ENCODE assay signal across 14 cellular contexts in genomic region chr16:49598386-49599170, GRCh38.
DNase-seq lines count a peak whose midpoint lies in the region; ATAC-seq, FAIRE-seq and TF ChIP-seq lines count a peak whose summit lies in the region.
"Had no signal": no experiment of that assay in that cellular context is flagged by ENCODE, and none has a peak within 500 bp of the region (broad histone marks: within the 10 kb centered on the region; RNA-seq: fewer than 3 reads in every experiment).

No MANE protein-coding gene starts in this region.

- intact Hi-C loops in activated T-helper 2 cell treated with anti-CD3 and anti-CD28 coated beads, Interferon-gamma antibody, Interleukin-2, Interleukin-4, amounts not matched to agents 10 μg/mL and 5 μg/mL and 100 μg/mL, durations not matched to agents 14 hours and 24 hours and 36 hours (cut with micrococcal nuclease), result no loop called here

- DNase-seq in GM18507 (ENCODE audit: extremely low spot score, insufficient read length, low read depth), result no peak
- DNase-seq in mesenteric fat pad (ENCODE audit: low spot score), result peak; percentile 82
- no peak for DNase-seq in H54 (ENCODE audit: insufficient read length, low spot score)
- no peak for DNase-seq in activated T-helper 2 cell treated with anti-CD3 and anti-CD28 coated beads, Interferon-gamma antibody, Interleukin-2, Interleukin-4, amounts not matched to agents 10 μg/mL and 5 μg/mL and 100 μg/mL, durations not matched to agents 14 hours and 24 hours and 36 hours (ENCODE audit: low spot score)
- no peak for DNase-seq in HUDEP-2 (lab: John Stamatoyannopoulos, UW; ENCODE audit: unreplicated experiment in 76 of 76)
- no peak for DNase-seq in natural killer cell treated with Interleukin-12 subunit alpha and Interleukin-12 subunit beta and Interleukin-15 and Interleukin-18, amount 100 ng/mL, for 72 hours (ENCODE audit: low spot score)
- DNase-seq: activated CD4-positive, alpha-beta T cell treated with anti-CD3 and anti-CD28 coated beads for 36 hours; activated effector memory CD4-positive, alpha-beta T cell treated with anti-CD3 and anti-CD28 coated beads, Interleukin-2, amount 50 U/mL, for 16 hours; CD4-positive, CD25-positive, alpha-beta regulatory T cell; erythroblast; HCEC 1CT; NCI-H1694 had no signal

- no peak for TF ChIP-seq POLR2A in H54 (IDR thresholded peaks at IDR 0.05; ENCODE audit: low read depth, low read length)

- ATAC-seq in GM21381 (IDR thresholded peaks at IDR 0.05; ENCODE audit: unreplicated experiment) (peak; percentile 72), HG03060 (IDR thresholded peaks at IDR 0.05; ENCODE audit: low read depth, unreplicated experiment) (peak; percentile 52)
- no peak for ATAC-seq in natural killer cell treated with Interleukin-12 subunit alpha and Interleukin-12 subunit beta and Interleukin-15 and Interleukin-18, amount 100 ng/mL, for 72 hours
- ATAC-seq: activated CD4-positive, alpha-beta T cell treated with anti-CD3 and anti-CD28 coated beads for 36 hours had no signal

- peaks cover 2% of the 10 kb centered on the region for H3K4me1 Mint-ChIP-seq in activated T-helper 2 cell treated with anti-CD3 and anti-CD28 coated beads, Interferon-gamma antibody, Interleukin-2, Interleukin-4, amounts not matched to agents 10 μg/mL and 5 μg/mL and 100 μg/mL, durations not matched to agents 14 hours and 24 hours and 36 hours (ENCODE audit: low read depth)
- no peaks in the 10 kb centered on the region for H3K4me1 Mint-ChIP-seq in natural killer cell treated with Interleukin-12 subunit alpha and Interleukin-12 subunit beta and Interleukin-15 and Interleukin-18, amount 100 ng/mL, for 72 hours (ENCODE audit: low read depth in 2 of 2)
- H3K4me1 Mint-ChIP-seq: CD4-positive, CD25-positive, alpha-beta regulatory T cell had no signal

- peaks cover 6% of the 10 kb centered on the region for H3K27me3 Mint-ChIP-seq in activated T-helper 2 cell treated with anti-CD3 and anti-CD28 coated beads, Interferon-gamma antibody, Interleukin-2, Interleukin-4, amounts not matched to agents 10 μg/mL and 5 μg/mL and 100 μg/mL, durations not matched to agents 14 hours and 24 hours and 36 hours (ENCODE audit: low read depth)
- H3K27me3 Mint-ChIP-seq in natural killer cell treated with Interleukin-12 subunit alpha and Interleukin-12 subunit beta and Interleukin-15 and Interleukin-18, amount 100 ng/mL, for 72 hours, result peaks cover 11 to 15% of the 10 kb centered on the region in 2 donors

- H3K36me3 Mint-ChIP-seq in activated T-helper 2 cell treated with anti-CD3 and anti-CD28 coated beads, Interferon-gamma antibody, Interleukin-2, Interleukin-4, amounts not matched to agents 10 μg/mL and 5 μg/mL and 100 μg/mL, durations not matched to agents 14 hours and 24 hours and 36 hours (ENCODE audit: low read depth), result no peaks in the 10 kb centered on the region
- no peaks in the 10 kb centered on the region for H3K36me3 Mint-ChIP-seq in natural killer cell treated with Interleukin-12 subunit alpha and Interleukin-12 subunit beta and Interleukin-15 and Interleukin-18, amount 100 ng/mL, for 72 hours
- H3K36me3 Mint-ChIP-seq: CD4-positive, CD25-positive, alpha-beta regulatory T cell had no signal

- H3K9me3 Mint-ChIP-seq in activated T-helper 2 cell treated with anti-CD3 and anti-CD28 coated beads, Interferon-gamma antibody, Interleukin-2, Interleukin-4, amounts not matched to agents 10 μg/mL and 5 μg/mL and 100 μg/mL, durations not matched to agents 14 hours and 24 hours and 36 hours, result no peaks in the 10 kb centered on the region
- no peaks in the 10 kb centered on the region for H3K9me3 Mint-ChIP-seq in natural killer cell treated with Interleukin-12 subunit alpha and Interleukin-12 subunit beta and Interleukin-15 and Interleukin-18, amount 100 ng/mL, for 72 hours

- no peak overlapping the region for H3K27ac Mint-ChIP-seq in activated T-helper 2 cell treated with anti-CD3 and anti-CD28 coated beads, Interferon-gamma antibody, Interleukin-2, Interleukin-4, amounts not matched to agents 10 μg/mL and 5 μg/mL and 100 μg/mL, durations not matched to agents 14 hours and 24 hours and 36 hours
- H3K27ac Mint-ChIP-seq in natural killer cell treated with Interleukin-12 subunit alpha and Interleukin-12 subunit beta and Interleukin-15 and Interleukin-18, amount 100 ng/mL, for 72 hours, result no peak overlapping the region
- H3K27ac Mint-ChIP-seq: activated CD4-positive, alpha-beta T cell treated with anti-CD3 and anti-CD28 coated beads for 36 hours; CD4-positive, CD25-positive, alpha-beta regulatory T cell had no signal

- peak; percentile 76 for FAIRE-seq in GM18507 (lab: Jason Lieb, UNC)
- FAIRE-seq in H54 (lab: Jason Lieb, UNC), result no peak

- H3K4me3 Mint-ChIP-seq in activated T-helper 2 cell treated with anti-CD3 and anti-CD28 coated beads, Interferon-gamma antibody, Interleukin-2, Interleukin-4, amounts not matched to agents 10 μg/mL and 5 μg/mL and 100 μg/mL, durations not matched to agents 14 hours and 24 hours and 36 hours (ENCODE audit: low read depth), result no peak overlapping the region
- no peak overlapping the region for H3K4me3 Mint-ChIP-seq in natural killer cell treated with Interleukin-12 subunit alpha and Interleukin-12 subunit beta and Interleukin-15 and Interleukin-18, amount 100 ng/mL, for 72 hours
- H3K4me3 Mint-ChIP-seq: activated CD4-positive, alpha-beta T cell treated with anti-CD3 and anti-CD28 coated beads for 36 hours; CD4-positive, CD25-positive, alpha-beta regulatory T cell had no signal

Comparison
In these comparisons a context has a peak if more than half of its experiments do, and no peak if none do; other contexts are left out.
1. ATAC-seq: peak in GM21381 (single experiment) and HG03060 (single experiment); none in natural killer cell treated with Interleukin-12 subunit alpha and Interleukin-12 subunit beta and Interleukin-15 and Interleukin-18, amount 100 ng/mL, for 72 hours (0 of 2).